ENCODE assay signal across 29 cellular contexts in genomic region chr3:33879540-33879939, GRCh38.
A peak's percentile ranks its signal among the peaks of the same experiment; 100 is the strongest.
DNase-seq lines count a peak whose midpoint lies in the region; ATAC-seq lines count a peak whose summit lies in the region.
"Had no signal": no experiment of that assay in that cellular context is flagged by ENCODE, and none has a peak within 500 bp of the region (broad histone marks: within the 10 kb centered on the region; RNA-seq: fewer than 3 reads in every experiment).

No MANE protein-coding gene starts in this region.

- H3K4me1 ChIP-seq in HUES48 (ENCODE audit: control insufficient read depth, insufficient read depth, low read length) (peaks cover 33% of the 10 kb centered on the region), iPS-20b (ENCODE audit: insufficient read depth, low read length) (peaks cover 18% of the 10 kb centered on the region)

- no peak overlapping the region; the same call in 1 of the 2 replicates for H3K4me3 ChIP-seq in HUES48 (ENCODE audit: low read depth, low read length)
- H3K4me3 ChIP-seq in iPS-20b (ENCODE audit: low read length) = no peak overlapping the region
- H3K4me3 ChIP-seq: BLaER1, cardiac muscle cell, coronary artery, left ventricle myocardium inferior, MG63, right atrium auricular region had no signal

- H3K27me3 ChIP-seq in HUES48 (ENCODE audit: control insufficient read depth, insufficient read depth, low read length) (no peaks in the 10 kb centered on the region), iPS-20b (ENCODE audit: insufficient read depth, low read length) (no peaks in the 10 kb centered on the region)
- H3K27me3 ChIP-seq: BLaER1, cardiac muscle cell, MG63, right atrium auricular region had no signal

- H3K9ac ChIP-seq in HUES48 (ENCODE audit: low read depth, low read length) (peak overlapping the region; percentile 45), iPS-20b (ENCODE audit: low read depth, low read length) (no peak overlapping the region)
- H3K9ac ChIP-seq: BLaER1 had no signal

- H3K9me3 ChIP-seq in HUES48 (ENCODE audit: control insufficient read depth, insufficient read depth, low read length) (no peaks in the 10 kb centered on the region), iPS-20b (ENCODE audit: insufficient read depth, low read depth, low read length) (no peaks in the 10 kb centered on the region)
- H3K9me3 ChIP-seq: BLaER1, left ventricle myocardium inferior, MG63, right atrium auricular region had no signal

- H3K27ac ChIP-seq in HUES48 (ENCODE audit: low read depth, low read length) (peak overlapping the region; percentile 54), iPS-20b (ENCODE audit: low read length) (peak overlapping the region; percentile 65)
- H3K27ac ChIP-seq: BLaER1, cardiac muscle cell, coronary artery, epithelial cell of prostate, left ventricle myocardium inferior, right atrium auricular region had no signal

- H3K36me3 ChIP-seq in HUES48 (ENCODE audit: control insufficient read depth, insufficient read depth, low read length) (no peaks in the 10 kb centered on the region), iPS-20b (ENCODE audit: insufficient read depth, low read depth, low read length) (no peaks in the 10 kb centered on the region)
- H3K36me3 ChIP-seq: BLaER1, cardiac muscle cell, left ventricle myocardium inferior, MG63, right atrium auricular region had no signal

- ATAC-seq in GM18502 (IDR thresholded peaks at IDR 0.05; ENCODE audit: poor library complexity, unreplicated experiment) = no peak
- ATAC-seq: activated naive CD8-positive, alpha-beta T cell treated with anti-CD3 and anti-CD28 coated beads, Interleukin-2, amount 50 U/mL, for 24 hours; stimulated activated naive B cell treated with anti-CD40 and anti-IgM and Interleukin-4, amounts not matched to agents 10 μg/mL and 1 μg/mL and 100 μg/mL, for 72 hours; T-cell had no signal

- DNase-seq in DMS79 treated with DMSO at 0.1 percent for 48 hours (lab: John Stamatoyannopoulos, UW) = peak; percentile 55
- DNase-seq in NCI-H510A (lab: John Stamatoyannopoulos, UW) = peak; percentile 44
- DNase-seq in NCI-H82 (lab: John Stamatoyannopoulos, UW) = no peak
- DNase-seq in Kasumi-1 (lab: John Stamatoyannopoulos, UW) = no peak
- DNase-seq: activated CD4-positive, alpha-beta T cell treated with anti-CD3 and anti-CD28 coated beads, Interleukin-2, amount 10 ng/mL, durations not matched to agents 7 days and 5 days; activated gamma-delta T cell treated with Interleukin-2 at 50 U/mL for 16 hours; activated naive CD8-positive, alpha-beta T cell treated with anti-CD3 and anti-CD28 coated beads, Interleukin-2, amount 50 U/mL, for 24 hours; activated T-cell treated with anti-CD3 and anti-CD28 coated beads, Interleukin-2, amount 50 U/mL, for 24 hours; DMS153; effector CD8-positive, alpha-beta T cell; KG1; left ventricle myocardium inferior; mesenchymal stem cell; MG63; NCI-H1436; NCI-H748 treated with DMSO at 0.1 percent for 48 hours; small intestine; stimulated activated naive B cell treated with anti-CD40 and anti-IgM and Interleukin-4, amounts not matched to agents 10 μg/mL and 1 μg/mL and 100 μg/mL, for 72 hours; substantia nigra; T-cell; trophoblast cell had no signal

Comparison
In these comparisons a context has a peak if more than half of its experiments do, and no peak if none do; other contexts are left out.
1. DNase-seq: peak in DMS79 treated with DMSO at 0.1 percent for 48 hours (single experiment) and NCI-H510A (single experiment); none in NCI-H82 (single experiment) and Kasumi-1 (0 of 2).